Comparison of ENCODE assay signal across 31 cellular contexts in the genomic region with DNA sequence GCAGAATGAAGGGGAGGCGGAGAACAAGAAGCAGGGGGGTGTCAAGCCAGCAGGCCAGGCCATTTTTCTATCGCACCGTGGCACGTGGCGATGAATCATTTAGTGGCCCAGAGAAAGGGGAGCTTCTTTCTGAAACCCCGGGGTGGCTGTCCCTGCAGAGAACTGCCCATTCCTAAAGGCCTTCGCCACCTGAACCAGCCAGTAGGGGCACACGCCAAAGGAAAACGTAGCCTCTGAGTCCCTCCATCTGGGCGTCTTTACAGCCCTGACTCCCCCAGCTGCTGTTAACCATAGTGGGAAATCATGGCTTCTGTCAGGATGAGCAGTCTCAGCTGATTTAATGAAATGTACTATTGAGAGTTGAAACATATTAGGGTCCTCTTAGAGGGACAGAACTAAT. TPM values are rescaled to one million over a fixed set of nuclear protein-coding genes. Genes with fewer than 3 reads are reported as not detected.
DNase-seq lines count a peak whose midpoint lies in the region; ATAC-seq, FAIRE-seq and TF ChIP-seq lines count a peak whose summit lies in the region.
"Had no signal": no experiment of that assay in that cellular context is flagged by ENCODE, and none has a peak within 500 bp of the region (broad histone marks: within the 10 kb centered on the region; RNA-seq: fewer than 3 reads in every experiment).

No MANE protein-coding gene starts in this region.

- BruUV-seq in HepG2 (replicated peaks; lab: Mats Ljungman, UMichigan) = no TSS peak

- H3K27ac Mint-ChIP-seq in endodermal cell (peak overlapping the region; percentile 0), neural progenitor cell (peak overlapping the region; percentile 70)
- no peak overlapping the region for H3K27ac Mint-ChIP-seq in stimulated activated naive CD8-positive, alpha-beta T cell treated with anti-CD3 and anti-CD28 coated beads, Interleukin-15, amount 100 ng/mL, for 72 hours
- H3K27ac Mint-ChIP-seq: CD4-positive, alpha-beta T cell; progenitor cell of endocrine pancreas; type B pancreatic cell had no signal

- DNase-seq in HepG2 (ENCODE audit: low spot score) (no peak), right lobe of liver (no peak), endodermal cell (no peak), neural progenitor cell (ENCODE audit: low spot score) (peak; percentile 23), left colon (no peak), GM12892 (ENCODE audit: insufficient read length) (no peak), glomerular visceral epithelial cell (ENCODE audit: extremely low spot score) (no peak)
- DNase-seq in stimulated activated naive CD8-positive, alpha-beta T cell treated with anti-CD3 and anti-CD28 coated beads, Interleukin-15, amount 100 ng/mL, for 72 hours = no peak
- DNase-seq: activated CD4-positive, alpha-beta T cell treated with anti-CD3 and anti-CD28 coated beads, Interleukin-2, amount 50 U/mL, for 48 hours; activated CD4-positive, CD25-positive, alpha-beta regulatory T cell treated with anti-CD3 and anti-CD28 coated beads, Interleukin-2, amount 50 U/mL, for 72 hours; activated naive CD4-positive, alpha-beta T cell treated with Interleukin-2 at 50 U/mL for 16 hours; AML-193; body of pancreas; CD4-positive, alpha-beta T cell; islet precursor cell; left ventricle myocardium superior; naive B cell; NCI-H1105; NCI-H1930; NCI-H2171 treated with DMSO at 0.1 percent for 48 hours; NCI-H510A treated with DMSO at 0.1 percent for 48 hours; NK-92 treated with Interleukin-12 subunit alpha and Interleukin-12 subunit beta, amount 100 ng/mL, for 24 hours; stimulated activated CD4-positive, alpha-beta T cell treated with anti-CD3 and anti-CD28 coated beads, Interleukin-4, amount 100 ng/mL, for 24 hours had no signal

- peak; percentile 80 for ATAC-seq in HepG2
- no peak for ATAC-seq in right lobe of liver
- no peak for ATAC-seq in left colon
- no peak for ATAC-seq in stimulated activated naive CD8-positive, alpha-beta T cell treated with anti-CD3 and anti-CD28 coated beads, Interleukin-15, amount 100 ng/mL, for 72 hours
- ATAC-seq: body of pancreas, left ventricle myocardium superior, sciatic nerve had no signal

- no peak overlapping the region for H3K4me2 ChIP-seq in HepG2 (ENCODE audit: low read depth, low read length)
- no peak overlapping the region for H3K4me2 ChIP-seq in neural progenitor cell
- H3K4me2 ChIP-seq: KMS-11 had no signal

- 67% methylated on average over 7 of the region's 10 CpGs for WGBS in HepG2 (ENCODE audit: low lambda C conversion rate)
- WGBS in right lobe of liver (ENCODE audit: insufficient coverage, low coverage, low lambda C conversion rate, missing lambda C conversion rate) = no CpG with 5 or more reads among the region's 10 CpGs
- WGBS in endodermal cell (ENCODE audit: insufficient coverage in 1 of 2, insufficient read length in 1 of 2), 2 experiments = 90 to 94% methylated on average over 9 to 10 of the region's 10 CpGs

- H3K27me3 ChIP-seq in HepG2 (ENCODE audit: control insufficient read depth in 1 of 2, insufficient read depth in 2 of 2, low read length in 2 of 2) (peaks cover 5 to 40% of the 10 kb centered on the region in 2 experiments; a peak in 4 of 5 replicates), right lobe of liver (no peaks in the 10 kb centered on the region), endodermal cell (ENCODE audit: control insufficient read depth, insufficient read depth, low read length, poor library complexity, severe bottlenecking) (no peaks in the 10 kb centered on the region), neural progenitor cell (no peaks in the 10 kb centered on the region)
- H3K27me3 ChIP-seq: body of pancreas, MG63 had no signal

- no peak for TF ChIP-seq RAD21 in HepG2 (CRISPR knock-in tag; IDR thresholded peaks at IDR 0.05)

- CTCF ChIA-PET in HepG2 (lab: Yijun Ruan, JAX; ENCODE audit: low intra/inter-chr PET ratio, low total read pairs) = no interaction called here

- H3K4me1 Mint-ChIP-seq in endodermal cell (peaks cover 17% of the 10 kb centered on the region), neural progenitor cell (peaks cover 18% of the 10 kb centered on the region)
- peaks cover 37% of the 10 kb centered on the region for H3K4me1 Mint-ChIP-seq in stimulated activated naive CD8-positive, alpha-beta T cell treated with anti-CD3 and anti-CD28 coated beads, Interleukin-15, amount 100 ng/mL, for 72 hours

- intact Hi-C loops in HepG2 (cut with micrococcal nuclease; ENCODE audit: unreplicated experiment) = no loop called here
- intact Hi-C loops in right lobe of liver (cut with DNase I) = no loop called here
- intact Hi-C loops in left colon (cut with DNase I, micrococcal nuclease) = no loop called here

- H3K4me3 ChIP-seq in HepG2 (replicated peaks in 1 of 3; ENCODE audit: insufficient read depth in 1 of 3, low read depth in 2 of 3, low read length in 3 of 3) (no peak overlapping the region), right lobe of liver (no peak overlapping the region), endodermal cell (ENCODE audit: low read length) (no peak overlapping the region), neural progenitor cell (no peak overlapping the region)
- H3K4me3 ChIP-seq: body of pancreas, GM23248, MG63 had no signal

- no peaks in the 10 kb centered on the region for H3F3A ChIP-seq in neural progenitor cell (ENCODE audit: low read depth)

- TF ChIP-seq CTCF in HepG2 (CRISPR knock-in tag; IDR thresholded peaks at IDR 0.05) (no peak), right lobe of liver (IDR thresholded peaks at IDR 0.05) (no peak), endodermal cell (conservative IDR thresholded peaks at IDR 0.05) (peak; percentile 55), neural progenitor cell (IDR thresholded peaks at IDR 0.05) (peak; percentile 8)

- peaks cover 11% of the 10 kb centered on the region for H3K36me3 Mint-ChIP-seq in endodermal cell (ENCODE audit: low read depth)
- no peaks in the 10 kb centered on the region for H3K36me3 Mint-ChIP-seq in neural progenitor cell
- H3K36me3 Mint-ChIP-seq: type B pancreatic cell had no signal

- no peak overlapping the region for H2AFZ ChIP-seq in HepG2 (ENCODE audit: low read length)
- H2AFZ ChIP-seq in neural progenitor cell (replicated peaks) = no peak overlapping the region
- H2AFZ ChIP-seq: GM23248 had no signal

- H3K4me1 ChIP-seq in HepG2 (ENCODE audit: insufficient read depth, low read length) = no peaks in the 10 kb centered on the region
- no peaks in the 10 kb centered on the region for H3K4me1 ChIP-seq in right lobe of liver
- H3K4me1 ChIP-seq in endodermal cell (ENCODE audit: control insufficient read depth, insufficient read depth, low read length) = no peaks in the 10 kb centered on the region
- no peaks in the 10 kb centered on the region for H3K4me1 ChIP-seq in neural progenitor cell

- H3K9ac ChIP-seq in HepG2 (ENCODE audit: insufficient read depth, low read depth, low read length) (no peak overlapping the region), endodermal cell (ENCODE audit: extremely low read depth, low read length, poor library complexity, severe bottlenecking) (no peak overlapping the region), neural progenitor cell (no peak overlapping the region)
- H3K9ac ChIP-seq: GM23248, KMS-11 had no signal

- FAIRE-seq in HepG2 (lab: Jason Lieb, UNC) (no peak), GM12892 (lab: Jason Lieb, UNC) (no peak)
- FAIRE-seq: D721Med, TTC549 had no signal

- no peaks in the 10 kb centered on the region for H3K36me3 ChIP-seq in HepG2 (replicated peaks in 1 of 2; ENCODE audit: control insufficient read depth in 1 of 2, insufficient read depth in 2 of 2, low read length in 2 of 2)
- H3K36me3 ChIP-seq in right lobe of liver = no peaks in the 10 kb centered on the region
- H3K36me3 ChIP-seq in endodermal cell (ENCODE audit: control insufficient read depth, insufficient read depth, low read length) = peaks cover 5% of the 10 kb centered on the region
- H3K36me3 ChIP-seq in neural progenitor cell = no peaks in the 10 kb centered on the region
- H3K36me3 ChIP-seq: MG63 had no signal

- POLR2A ChIA-PET in HepG2 (lab: Yijun Ruan, JAX) = no interaction called here

- TF ChIP-seq EP300 in HepG2 (IDR thresholded peaks at IDR 0.05; ENCODE audit: low read depth in 2 of 2, low read length in 2 of 2) (no peak), HepG2 (CRISPR knock-in tag; IDR thresholded peaks at IDR 0.05; ENCODE audit: borderline replicate concordance) (no peak)

- H3K4me3 Mint-ChIP-seq in endodermal cell = no peak overlapping the region
- H3K4me3 Mint-ChIP-seq in neural progenitor cell = no peak overlapping the region
- H3K4me3 Mint-ChIP-seq in stimulated activated naive CD8-positive, alpha-beta T cell treated with anti-CD3 and anti-CD28 coated beads, Interleukin-15, amount 100 ng/mL, for 72 hours = no peak overlapping the region
- H3K4me3 Mint-ChIP-seq: CD4-positive, alpha-beta T cell; naive B cell; type B pancreatic cell had no signal

- H3K27ac ChIP-seq in HepG2 (ENCODE audit: extremely low read length, insufficient read depth, low read length) (no peak overlapping the region), right lobe of liver (no peak overlapping the region), endodermal cell (ENCODE audit: low read depth, low read length) (no peak overlapping the region), neural progenitor cell (no peak overlapping the region)
- H3K27ac ChIP-seq: GM23248, KMS-11 had no signal

- H3K79me2 ChIP-seq in HepG2 (ENCODE audit: insufficient read depth, low read length) (no peaks in the 10 kb centered on the region), neural progenitor cell (ENCODE audit: low read depth) (no peaks in the 10 kb centered on the region)

- in situ Hi-C loops in HepG2 (cut with HindIII; ENCODE audit: extremely low pct_ligation_motif_present, low pct_unique_long_range_greater_than_20kb) = no loop called here

- no peaks in the 10 kb centered on the region for H3K9me3 ChIP-seq in HepG2 (ENCODE audit: low read length)
- no peaks in the 10 kb centered on the region for H3K9me3 ChIP-seq in right lobe of liver
- H3K9me3 ChIP-seq in endodermal cell (ENCODE audit: control insufficient read depth, low read length) = no peaks in the 10 kb centered on the region
- H3K9me3 ChIP-seq in neural progenitor cell (ENCODE audit: low read depth) = no peaks in the 10 kb centered on the region
- H3K9me3 ChIP-seq: body of pancreas, MG63 had no signal

- no peaks in the 10 kb centered on the region for H4K20me1 ChIP-seq in HepG2 (ENCODE audit: insufficient read depth, low read length)
- peaks cover 26% of the 10 kb centered on the region for H4K20me1 ChIP-seq in neural progenitor cell (ENCODE audit: low read depth)

- H3K27me3 Mint-ChIP-seq in endodermal cell (ENCODE audit: insufficient read depth) (no peaks in the 10 kb centered on the region), neural progenitor cell (ENCODE audit: insufficient read depth, low read depth) (peaks cover 5% of the 10 kb centered on the region)
- H3K27me3 Mint-ChIP-seq in stimulated activated naive CD8-positive, alpha-beta T cell treated with anti-CD3 and anti-CD28 coated beads, Interleukin-15, amount 100 ng/mL, for 72 hours = no peaks in the 10 kb centered on the region
- H3K27me3 Mint-ChIP-seq: CD4-positive, alpha-beta T cell; naive B cell; progenitor cell of endocrine pancreas; type B pancreatic cell had no signal

- TF ChIP-seq POLR2A in HepG2 (IDR thresholded peaks at IDR 0.05; ENCODE audit: insufficient read depth in 1 of 2, low read depth in 2 of 2, low read length in 2 of 2) (no peak), right lobe of liver (IDR thresholded peaks at IDR 0.05) (no peak), GM12892 (IDR thresholded peaks at IDR 0.05; ENCODE audit: low read depth, low read length) (no peak)

- no peaks in the 10 kb centered on the region for H3K9me3 Mint-ChIP-seq in endodermal cell
- H3K9me3 Mint-ChIP-seq in neural progenitor cell = no peaks in the 10 kb centered on the region
- H3K9me3 Mint-ChIP-seq in stimulated activated naive CD8-positive, alpha-beta T cell treated with anti-CD3 and anti-CD28 coated beads, Interleukin-15, amount 100 ng/mL, for 72 hours = no peaks in the 10 kb centered on the region
- H3K9me3 Mint-ChIP-seq: CD4-positive, alpha-beta T cell; naive B cell; type B pancreatic cell had no signal

RNA-seq across cellular contexts. Expression of gene ASPHD2, which starts 8.9 kb away (rescaled TPM):
- total RNA-seq in HepG2 (2016; rRNA removed; fragmentation: Illumina TruSeq; extraction: Trizol) = 0.04 TPM in 1 of 2 replicates, not detected in the other
- total RNA-seq in HepG2 (2016; cell fraction: cytosol; rRNA removed; fragmentation: Illumina TruSeq; extraction: Trizol; ENCODE audit: low read depth) = not detected in 2 replicates
- total RNA-seq in HepG2 (2016; cell fraction: insoluble cytoplasmic fraction; rRNA removed; fragmentation: Illumina TruSeq; extraction: Trizol) = 0.06 TPM in 1 of 2 replicates, not detected in the other
- 0.06 TPM in 1 of 2 replicates, not detected in the other for total RNA-seq in HepG2 (2016; cell fraction: membrane; rRNA removed; fragmentation: Illumina TruSeq; extraction: Trizol)
- 0.09 TPM in 1 of 2 replicates, not detected in the other for total RNA-seq in HepG2 (2016; cell fraction: nucleus; rRNA removed; fragmentation: Illumina TruSeq; extraction: Trizol)
- 0.04 TPM in 2 replicates for polyA plus RNA-seq in HepG2 (2011; rRNA removed)
- polyA plus RNA-seq in HepG2 (2011; cell fraction: cytosol; rRNA removed) = 0.03 and 0.04 TPM in 2 replicates
- polyA plus RNA-seq in HepG2 (2011; cell fraction: nucleus; rRNA removed) = 0.05 TPM in 2 replicates
- 0.13 and 0.28 TPM in 2 replicates for polyA plus RNA-seq in HepG2 (2012)
- 0.03 TPM in 1 of 2 replicates, not detected in the other for polyA plus RNA-seq in HepG2 (2016; cell fraction: cytosol; fragmentation: Illumina TruSeq; extraction: Trizol; ENCODE audit: low read depth)
- polyA plus RNA-seq in HepG2 (2016; cell fraction: insoluble cytoplasmic fraction; fragmentation: Illumina TruSeq; extraction: Trizol; ENCODE audit: low read depth) = not detected in 2 replicates
- not detected in 2 replicates for polyA plus RNA-seq in HepG2 (2016; cell fraction: membrane; fragmentation: Illumina TruSeq; extraction: Trizol; ENCODE audit: low read depth)
- polyA plus RNA-seq in HepG2 (2016; cell fraction: nucleus; fragmentation: Illumina TruSeq; extraction: Trizol; ENCODE audit: insufficient read depth, low read depth) = not detected in 2 replicates
- polyA minus RNA-seq in HepG2 (2011; rRNA and poly(A)+ RNA removed; ENCODE audit: low replicate concordance) = 0.05 TPM in 1 of 2 replicates, not detected in the other
- polyA minus RNA-seq in HepG2 (2011; cell fraction: cytosol; rRNA and poly(A)+ RNA removed) = not detected in 2 replicates
- not detected in 2 replicates for polyA minus RNA-seq in HepG2 (2011; cell fraction: nucleus; rRNA and poly(A)+ RNA removed)
- under 1 TPM in 3 of 6 experiments, not detected in 3; 0.07 to 0.38 (median 0.12) TPM for total RNA-seq in right lobe of liver
- 1 to 10 TPM; 6.0 to 7.3 TPM for total RNA-seq in endodermal cell
- 13.9 TPM for polyA plus RNA-seq in endodermal cell (2013, experiment 1 of 2)
- 12.9 TPM for polyA plus RNA-seq in endodermal cell (2013, experiment 2 of 2)
- total RNA-seq in neural progenitor cell (ENCODE audit: low replicate concordance) = 9.3 and 12.7 TPM in 2 replicates
- 1 to 10 TPM; 7.0 to 7.1 TPM for total RNA-seq in left colon
- polyA plus RNA-seq in GM12892 (2012; ENCODE audit: missing spikeins) = 2.7 TPM

RNA-seq across cellular contexts. Expression of gene HPS4, which starts 45.6 kb away (rescaled TPM):
- 29.7 and 34.0 TPM in 2 replicates for total RNA-seq in HepG2 (2016; rRNA removed; fragmentation: Illumina TruSeq; extraction: Trizol)
- 6.1 and 12.7 TPM in 2 replicates for total RNA-seq in HepG2 (2016; cell fraction: cytosol; rRNA removed; fragmentation: Illumina TruSeq; extraction: Trizol; ENCODE audit: low read depth)
- total RNA-seq in HepG2 (2016; cell fraction: insoluble cytoplasmic fraction; rRNA removed; fragmentation: Illumina TruSeq; extraction: Trizol) = 28.2 and 33.4 TPM in 2 replicates
- 12.8 and 13.4 TPM in 2 replicates for total RNA-seq in HepG2 (2016; cell fraction: membrane; rRNA removed; fragmentation: Illumina TruSeq; extraction: Trizol)
- total RNA-seq in HepG2 (2016; cell fraction: nucleus; rRNA removed; fragmentation: Illumina TruSeq; extraction: Trizol) = 47.5 and 51.3 TPM in 2 replicates
- 27.4 and 28.0 TPM in 2 replicates for polyA plus RNA-seq in HepG2 (2011; rRNA removed)
- 14.0 and 16.9 TPM in 2 replicates for polyA plus RNA-seq in HepG2 (2011; cell fraction: cytosol; rRNA removed)
- 114 and 121 TPM in 2 replicates for polyA plus RNA-seq in HepG2 (2011; cell fraction: nucleus; rRNA removed)
- 20.2 and 21.3 TPM in 2 replicates for polyA plus RNA-seq in HepG2 (2012)
- polyA plus RNA-seq in HepG2 (2016; cell fraction: cytosol; fragmentation: Illumina TruSeq; extraction: Trizol; ENCODE audit: low read depth) = 2.0 TPM in 2 replicates
- polyA plus RNA-seq in HepG2 (2016; cell fraction: insoluble cytoplasmic fraction; fragmentation: Illumina TruSeq; extraction: Trizol; ENCODE audit: low read depth) = 14.9 and 19.8 TPM in 2 replicates
- 4.4 and 5.3 TPM in 2 replicates for polyA plus RNA-seq in HepG2 (2016; cell fraction: membrane; fragmentation: Illumina TruSeq; extraction: Trizol; ENCODE audit: low read depth)
- polyA plus RNA-seq in HepG2 (2016; cell fraction: nucleus; fragmentation: Illumina TruSeq; extraction: Trizol; ENCODE audit: insufficient read depth, low read depth) = 67.8 and 71.6 TPM in 2 replicates
- 18.5 and 40.6 TPM in 2 replicates for polyA minus RNA-seq in HepG2 (2011; rRNA and poly(A)+ RNA removed; ENCODE audit: low replicate concordance)
- polyA minus RNA-seq in HepG2 (2011; cell fraction: cytosol; rRNA and poly(A)+ RNA removed) = 9.3 and 10.6 TPM in 2 replicates
- 61.7 and 71.9 TPM in 2 replicates for polyA minus RNA-seq in HepG2 (2011; cell fraction: nucleus; rRNA and poly(A)+ RNA removed)
- total RNA-seq in right lobe of liver = 10 to 100 TPM; 10.7 to 13.8 (median 12.6) TPM
- 10 to 100 TPM; 41.7 to 57.6 TPM for total RNA-seq in endodermal cell
- 45.7 TPM for polyA plus RNA-seq in endodermal cell (2013, experiment 1 of 2)
- 41.7 TPM for polyA plus RNA-seq in endodermal cell (2013, experiment 2 of 2)
- total RNA-seq in neural progenitor cell (ENCODE audit: low replicate concordance) = 65.3 and 95.5 TPM in 2 replicates
- 10 to 100 TPM; 21.9 to 26.9 TPM for total RNA-seq in left colon
- polyA plus RNA-seq in GM12892 (2012; ENCODE audit: missing spikeins) = 25.8 TPM

RNA-seq across cellular contexts. Expression of gene SRRD, which starts 45.7 kb away (rescaled TPM):
- 36.6 and 56.5 TPM in 2 replicates for total RNA-seq in HepG2 (2016; rRNA removed; fragmentation: Illumina TruSeq; extraction: Trizol)
- total RNA-seq in HepG2 (2016; cell fraction: cytosol; rRNA removed; fragmentation: Illumina TruSeq; extraction: Trizol; ENCODE audit: low read depth) = 17.9 and 19.5 TPM in 2 replicates
- total RNA-seq in HepG2 (2016; cell fraction: insoluble cytoplasmic fraction; rRNA removed; fragmentation: Illumina TruSeq; extraction: Trizol) = 32.5 and 46.6 TPM in 2 replicates
- total RNA-seq in HepG2 (2016; cell fraction: membrane; rRNA removed; fragmentation: Illumina TruSeq; extraction: Trizol) = 41.5 and 47.4 TPM in 2 replicates
- total RNA-seq in HepG2 (2016; cell fraction: nucleus; rRNA removed; fragmentation: Illumina TruSeq; extraction: Trizol) = 15.6 and 20.0 TPM in 2 replicates
- 21.8 and 22.8 TPM in 2 replicates for polyA plus RNA-seq in HepG2 (2011; rRNA removed)
- polyA plus RNA-seq in HepG2 (2011; cell fraction: cytosol; rRNA removed) = 14.2 and 19.3 TPM in 2 replicates
- polyA plus RNA-seq in HepG2 (2011; cell fraction: nucleus; rRNA removed) = 6.5 and 12.7 TPM in 2 replicates
- polyA plus RNA-seq in HepG2 (2012) = 16.5 and 18.1 TPM in 2 replicates
- 38.8 and 45.5 TPM in 2 replicates for polyA plus RNA-seq in HepG2 (2016; cell fraction: cytosol; fragmentation: Illumina TruSeq; extraction: Trizol; ENCODE audit: low read depth)
- polyA plus RNA-seq in HepG2 (2016; cell fraction: insoluble cytoplasmic fraction; fragmentation: Illumina TruSeq; extraction: Trizol; ENCODE audit: low read depth) = 54.6 and 54.9 TPM in 2 replicates
- 41.2 and 47.5 TPM in 2 replicates for polyA plus RNA-seq in HepG2 (2016; cell fraction: membrane; fragmentation: Illumina TruSeq; extraction: Trizol; ENCODE audit: low read depth)
- 23.9 and 26.3 TPM in 2 replicates for polyA plus RNA-seq in HepG2 (2016; cell fraction: nucleus; fragmentation: Illumina TruSeq; extraction: Trizol; ENCODE audit: insufficient read depth, low read depth)
- polyA minus RNA-seq in HepG2 (2011; rRNA and poly(A)+ RNA removed; ENCODE audit: low replicate concordance) = 13.6 and 15.2 TPM in 2 replicates
- polyA minus RNA-seq in HepG2 (2011; cell fraction: cytosol; rRNA and poly(A)+ RNA removed) = 8.6 and 10.8 TPM in 2 replicates
- 14.0 and 18.3 TPM in 2 replicates for polyA minus RNA-seq in HepG2 (2011; cell fraction: nucleus; rRNA and poly(A)+ RNA removed)
- total RNA-seq in right lobe of liver = 10 to 100 TPM; 11.4 to 15.2 (median 11.8) TPM
- total RNA-seq in endodermal cell = 10 to 100 TPM; 27.4 to 30.0 TPM
- polyA plus RNA-seq in endodermal cell (2013, experiment 1 of 2) = 26.7 TPM
- polyA plus RNA-seq in endodermal cell (2013, experiment 2 of 2) = 25.2 TPM
- total RNA-seq in neural progenitor cell (ENCODE audit: low replicate concordance) = 28.0 and 36.0 TPM in 2 replicates
- total RNA-seq in left colon = 10 to 100 TPM; 12.5 to 12.8 TPM
- 23.0 TPM for polyA plus RNA-seq in GM12892 (2012; ENCODE audit: missing spikeins)

Comparison
In these comparisons a context has a peak if more than half of its experiments do, and no peak if none do; other contexts are left out.
1. CTCF ChIP-seq: peak in endodermal cell (single experiment) and neural progenitor cell (single experiment); none in HepG2 (single experiment) and right lobe of liver (0 of 4).
2. H3K27ac Mint-ChIP-seq: peak in endodermal cell (single experiment) and neural progenitor cell (single experiment); none in stimulated activated naive CD8-positive, alpha-beta T cell treated with anti-CD3 and anti-CD28 coated beads, Interleukin-15, amount 100 ng/mL, for 72 hours (0 of 2).